9 cellular contexts compared by ENCODE assay signal in the genomic region with DNA sequence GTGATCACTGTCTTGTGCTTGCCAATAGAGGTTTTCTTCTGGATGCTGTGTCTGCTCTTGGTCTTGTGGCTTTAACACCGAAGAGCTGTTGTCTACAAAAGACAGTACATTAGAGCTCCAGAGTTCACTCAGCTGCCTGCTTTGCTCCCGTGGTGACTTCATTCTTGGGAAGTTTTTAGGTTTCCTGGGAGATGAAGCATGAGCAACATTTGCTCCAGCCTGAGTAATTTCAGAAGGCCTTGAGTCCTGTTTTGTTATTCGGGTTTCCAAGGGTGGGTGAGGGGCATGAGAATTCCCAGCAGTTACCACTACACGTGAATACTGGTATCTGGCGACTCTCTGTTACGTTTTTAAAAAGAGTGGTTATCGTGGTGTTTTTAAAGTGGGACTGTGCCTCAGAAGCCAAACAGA.
DNase-seq lines count a peak whose midpoint lies in the region; ATAC-seq and TF ChIP-seq lines count a peak whose summit lies in the region.
"Had no signal": no experiment of that assay in that cellular context is flagged by ENCODE, and none has a peak within 500 bp of the region (broad histone marks: within the 10 kb centered on the region; RNA-seq: fewer than 3 reads in every experiment).

No MANE protein-coding gene starts in this region.

- H3K9ac ChIP-seq in duodenal mucosa (ENCODE audit: low read depth in 1 of 2, low read length in 2 of 2): no peak overlapping the region
- H3K9ac ChIP-seq: KMS-11 had no signal

- ATAC-seq in lower lobe of right lung (peak; percentile 74 to 83), GM21825 (IDR thresholded peaks at IDR 0.05; ENCODE audit: unreplicated experiment) (no peak)

- no peak for TF ChIP-seq EP300 in suprapubic skin (IDR thresholded peaks at IDR 0.05)

- peak; percentile 62 for DNase-seq in HT1080 (ENCODE audit: low read depth)
- DNase-seq in lower lobe of right lung: no peak
- no peak for DNase-seq in suprapubic skin (ENCODE audit: low spot score in 2 of 2)
- no peak for DNase-seq in NCI-H69 (lab: John Stamatoyannopoulos, UW)
- no peak for DNase-seq in GDM1 (lab: John Stamatoyannopoulos, UW)
- no peak for DNase-seq in DMS53 (lab: John Stamatoyannopoulos, UW)

- no peaks in the 10 kb centered on the region for H3K9me3 ChIP-seq in duodenal mucosa (ENCODE audit: control insufficient read depth in 1 of 2, low read length in 2 of 2)
- no peaks in the 10 kb centered on the region for H3K9me3 ChIP-seq in lower lobe of right lung
- H3K9me3 ChIP-seq in suprapubic skin: no peaks in the 10 kb centered on the region

- H3K27me3 ChIP-seq in duodenal mucosa (ENCODE audit: control insufficient read depth in 1 of 2, insufficient read depth in 2 of 2, low read length in 2 of 2): no peaks in the 10 kb centered on the region
- H3K27me3 ChIP-seq in lower lobe of right lung (ENCODE audit: low read depth): no peaks in the 10 kb centered on the region
- no peaks in the 10 kb centered on the region for H3K27me3 ChIP-seq in suprapubic skin

- WGBS in suprapubic skin: 47% methylated on average over 7 of the region's 7 CpGs

- H3K4me3 ChIP-seq in duodenal mucosa (ENCODE audit: low read depth in 1 of 2, low read length in 2 of 2) (no peak overlapping the region), lower lobe of right lung (no peak overlapping the region), suprapubic skin (no peak overlapping the region)

- H3K27ac ChIP-seq in duodenal mucosa (ENCODE audit: low read depth, low read length) (peak overlapping the region; percentile 17), lower lobe of right lung (peak overlapping the region; percentile 83), suprapubic skin (peak overlapping the region; percentile 32)
- H3K27ac ChIP-seq: KMS-11 had no signal

- peaks cover 14 to 18% of the 10 kb centered on the region in 2 donors for H3K4me1 ChIP-seq in duodenal mucosa (ENCODE audit: control insufficient read depth in 1 of 2, insufficient read depth in 2 of 2, low read length in 2 of 2)
- peaks cover 34% of the 10 kb centered on the region for H3K4me1 ChIP-seq in lower lobe of right lung
- peaks cover 9% of the 10 kb centered on the region for H3K4me1 ChIP-seq in suprapubic skin

- no peak for TF ChIP-seq POLR2A in suprapubic skin (IDR thresholded peaks at IDR 0.05)

- H3K36me3 ChIP-seq in duodenal mucosa (ENCODE audit: control insufficient read depth in 1 of 2, insufficient read depth in 2 of 2, low read length in 2 of 2) (peaks cover 1 to 3% of the 10 kb centered on the region in 2 donors), lower lobe of right lung (no peaks in the 10 kb centered on the region), suprapubic skin (no peaks in the 10 kb centered on the region)

- TF ChIP-seq CTCF in lower lobe of right lung (IDR thresholded peaks at IDR 0.05) (no peak), suprapubic skin (IDR thresholded peaks at IDR 0.05) (no peak)

- intact Hi-C loops in lower lobe of right lung (cut with DNase I): no loop called here

Comparison
In these comparisons a context has a peak if more than half of its experiments do, and no peak if none do; other contexts are left out.
1. H3K27ac ChIP-seq: peak in every context shown above with its lines; median percentile 83 in lower lobe of right lung; 32 in suprapubic skin; 17 in duodenal mucosa.